ENCODE assay signal across 14 cellular contexts in the genomic region with DNA sequence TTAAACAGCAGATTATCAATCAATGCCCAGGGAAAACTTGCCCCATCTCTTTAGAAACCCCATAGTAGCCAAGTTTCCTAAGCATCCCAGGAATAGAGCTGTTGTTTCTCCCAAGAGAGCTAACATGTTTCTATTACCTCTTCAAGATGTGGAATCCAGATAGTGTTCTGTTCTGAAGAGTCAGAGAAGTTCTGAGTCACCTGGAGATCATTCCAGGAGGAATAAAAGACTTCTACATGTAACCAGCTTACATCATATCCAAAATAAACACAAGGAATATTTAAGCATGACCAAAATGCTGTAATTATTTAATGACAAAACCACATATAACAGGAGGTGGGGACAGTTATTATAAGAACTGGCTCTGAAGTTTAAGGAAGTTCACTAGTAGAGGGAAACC. TPM values are rescaled to one million over a fixed set of nuclear protein-coding genes. Genes with fewer than 3 reads are reported as not detected.
DNase-seq lines count a peak whose midpoint lies in the region; ATAC-seq and TF ChIP-seq lines count a peak whose summit lies in the region.
"Had no signal": no experiment of that assay in that cellular context is flagged by ENCODE, and none has a peak within 500 bp of the region (broad histone marks: within the 10 kb centered on the region; RNA-seq: fewer than 3 reads in every experiment).

No MANE protein-coding gene starts in this region.

- no peaks in the 10 kb centered on the region for H4K20me1 ChIP-seq in OCI-LY1 (ENCODE audit: insufficient read depth, low read length)

- H3K27me3 ChIP-seq in ACC112 (ENCODE audit: insufficient read depth, low read length): peaks cover 32% of the 10 kb centered on the region
- no peaks in the 10 kb centered on the region for H3K27me3 ChIP-seq in OCI-LY1 (ENCODE audit: insufficient read depth, low read length)

- H3K27ac ChIP-seq in ACC112 (ENCODE audit: low read depth, low read length): no peak overlapping the region
- H3K27ac ChIP-seq in OCI-LY1 (ENCODE audit: low read depth, low read length, poor library complexity, severe bottlenecking): no peak overlapping the region
- peak overlapping the region; percentile 30 for H3K27ac ChIP-seq in epithelial cell of prostate
- H3K27ac ChIP-seq: lower lobe of right lung had no signal

- H2AFZ ChIP-seq in ACC112 (ENCODE audit: low read length, unreplicated experiment) (peak overlapping the region; percentile 78), OCI-LY1 (ENCODE audit: low read length) (no peak overlapping the region)

- no peaks in the 10 kb centered on the region for H3K9me3 ChIP-seq in OCI-LY1 (ENCODE audit: low read length)
- H3K9me3 ChIP-seq: lower lobe of right lung had no signal

- H3K9ac ChIP-seq in OCI-LY1 (ENCODE audit: low read length): no peak overlapping the region

- no peaks in the 10 kb centered on the region for H3K79me2 ChIP-seq in ACC112 (ENCODE audit: control insufficient read depth, insufficient read depth, low read length, unreplicated experiment)
- no peaks in the 10 kb centered on the region for H3K79me2 ChIP-seq in OCI-LY1 (ENCODE audit: insufficient read depth, low read length)

- DNase-seq in Caki2 (ENCODE audit: low read depth) (peak; percentile 14), epithelial cell of prostate (ENCODE audit: low read depth, low spot score) (peak; percentile 36), posterior cingulate gyrus (no peak), Ammon's horn (ENCODE audit: low spot score) (no peak), NCI-H146 treated with DMSO at 0.1 percent for 48 hours (lab: John Stamatoyannopoulos, UW; ENCODE audit: unreplicated experiment) (no peak)
- DNase-seq: activated CD4-positive, CD25-positive, alpha-beta regulatory T cell treated with anti-CD3 and anti-CD28 coated beads, Interleukin-2, amount 50 U/mL, for 72 hours; GDM1; hippocampal formation; lower lobe of right lung; NCI-H2107 had no signal

- no peaks in the 10 kb centered on the region for H3K9me2 ChIP-seq in OCI-LY1 (ENCODE audit: low read depth, low read length)

- no peaks in the 10 kb centered on the region for H3F3A ChIP-seq in OCI-LY1 (ENCODE audit: insufficient read depth, low read length)

- H3K4me1 ChIP-seq in ACC112 (ENCODE audit: control insufficient read depth, insufficient read depth, low read length, unreplicated experiment) (no peaks in the 10 kb centered on the region), OCI-LY1 (ENCODE audit: insufficient read depth, low read length, severe bottlenecking) (peaks cover 1% of the 10 kb centered on the region)

- in situ Hi-C loops in Caki2 (cut with HindIII; ENCODE audit: low pct_unique_long_range_greater_than_20kb, low sequenced_read_pairs): no loop called here

- no peak for ATAC-seq in GM19452 (IDR thresholded peaks at IDR 0.05; ENCODE audit: unreplicated experiment)
- ATAC-seq: HCT116, lower lobe of right lung had no signal

- H3K36me3 ChIP-seq in ACC112 (ENCODE audit: insufficient read depth, low read length) (no peaks in the 10 kb centered on the region), OCI-LY1 (ENCODE audit: insufficient read depth, low read length) (no peaks in the 10 kb centered on the region)
- H3K36me3 ChIP-seq: lower lobe of right lung had no signal

- H3K4me2 ChIP-seq in OCI-LY1 (ENCODE audit: low read length): peak overlapping the region; percentile 22; the same call in 1 of the 2 replicates

- H3K4me3 ChIP-seq in ACC112 (ENCODE audit: low read depth, low read length) (peak overlapping the region; percentile 29; the same call in 1 of the 2 replicates), OCI-LY1 (ENCODE audit: low read depth, low read length, poor library complexity, severe bottlenecking) (no peak overlapping the region)
- H3K4me3 ChIP-seq: lower lobe of right lung had no signal

- TF ChIP-seq CTCF in OCI-LY1 (IDR thresholded peaks at IDR 0.05; ENCODE audit: low read length): no peak

- intact Hi-C loops in posterior cingulate gyrus (cut with DNase I): no loop called here

RNA-seq across cellular contexts. Expression of a gene that starts 51.0 kb away (rescaled TPM):
- 59.3 and 67.8 TPM in 2 replicates for total RNA-seq in Caki2 (2014; rRNA removed; shearing (Covaris generic); ENCODE audit: low replicate concordance)

Comparison
In these comparisons a context has a peak if more than half of its experiments do, and no peak if none do; other contexts are left out.
1. DNase-seq: peak in Caki2 (single experiment) and epithelial cell of prostate (single experiment); none in posterior cingulate gyrus (0 of 10), Ammon's horn (single experiment) and NCI-H146 treated with DMSO at 0.1 percent for 48 hours (single experiment).